ENCODE assay signal across 33 cellular contexts in the genomic region with DNA sequence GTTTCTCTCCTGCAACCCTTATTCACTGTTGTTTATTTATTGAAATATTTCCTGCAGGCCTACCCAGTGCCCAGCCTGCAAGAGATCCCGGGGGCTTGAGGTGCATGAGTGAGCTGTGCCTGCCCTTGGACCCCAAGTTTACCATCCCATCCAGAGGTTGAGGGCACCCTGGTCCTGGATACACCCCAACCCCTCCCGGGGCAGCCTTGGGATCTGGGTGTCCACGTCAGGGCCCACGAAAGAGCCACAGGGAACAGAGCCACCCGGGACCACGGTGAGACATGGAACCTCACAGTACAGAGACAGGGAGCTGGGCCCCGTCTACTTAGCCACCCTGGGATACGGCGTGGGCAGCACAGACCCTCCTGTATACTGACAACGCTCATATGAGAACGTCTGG.
"Had no signal": no experiment of that assay in that cellular context is flagged by ENCODE, and none has a peak within 500 bp of the region (broad histone marks: within the 10 kb centered on the region; RNA-seq: fewer than 3 reads in every experiment).

No MANE protein-coding gene starts in this region.

- H3K4me3 ChIP-seq: K562, Peyer's patch, SJCRH30, SK-N-MC had no signal

- DNase-seq: activated CD4-positive, alpha-beta memory T cell treated with anti-CD3 and anti-CD28 coated beads, Interleukin-2, amount 10 ng/mL, durations not matched to agents 7 days and 5 days; activated CD4-positive, alpha-beta T cell treated with anti-CD3 and anti-CD28 coated beads for 1 hour; activated CD4-positive, alpha-beta T cell treated with anti-CD3 and anti-CD28 coated beads for 48 hours; activated CD4-positive, CD25-positive, alpha-beta regulatory T cell; activated CD8-positive, alpha-beta memory T cell treated with anti-CD3 and anti-CD28 coated beads for 24 hours; activated CD8-positive, alpha-beta memory T cell treated with anti-CD3 and anti-CD28 coated beads, Interleukin-2, amount 10 ng/mL, durations not matched to agents 7 days and 5 days; activated CD8-positive, alpha-beta memory T cell treated with anti-CD3 and anti-CD28 coated beads, Interleukin-2, amount 50 U/mL, for 48 hours; activated effector memory CD4-positive, alpha-beta T cell treated with Interleukin-2 at 50 U/mL for 16 hours; activated naive CD4-positive, alpha-beta T cell treated with anti-CD3 and anti-CD28 coated beads, Interleukin-2, amount 10 ng/mL, durations not matched to agents 7 days and 5 days; activated naive CD8-positive, alpha-beta T cell treated with anti-CD3 and anti-CD28 coated beads, Interleukin-2, amount 50 U/mL, for 24 hours; activated T-cell treated with anti-CD3 and anti-CD28 coated beads, Interleukin-2, amount 50 U/mL, for 48 hours; anterior cingulate cortex; NCI-H1092 treated with DMSO at 0.1 percent for 48 hours; NCI-H1417; NCI-H146; NCI-H187; NCI-H2029 treated with DMSO at 0.1 percent for 48 hours; NCI-H2107; NCI-H2171; NCI-H510A; NCI-H526; NCI-H748 treated with DMSO at 0.1 percent for 48 hours; NK-92 treated with Interleukin-12 subunit alpha and Interleukin-12 subunit beta, amount 100 ng/mL, for 24 hours; PC-3; Peyer's patch; RPMI8226; SHP77; SJCRH30; T1000; WERI-Rb-1 had no signal

- FAIRE-seq: bronchial epithelial cell, K562 had no signal

- H3K4me1 ChIP-seq: Peyer's patch, SJCRH30 had no signal

- H3K27me3 ChIP-seq: Peyer's patch, SJCRH30 had no signal

- H3K27ac ChIP-seq: Peyer's patch, SJCRH30, SK-N-MC, WERI-Rb-1 had no signal

- H3K36me3 ChIP-seq: Peyer's patch, SJCRH30, WERI-Rb-1 had no signal

- ATAC-seq: activated CD8-positive, alpha-beta memory T cell treated with anti-CD3 and anti-CD28 coated beads, Interleukin-2, amount 10 ng/mL, durations not matched to agents 7 days and 5 days; activated naive CD8-positive, alpha-beta T cell treated with anti-CD3 and anti-CD28 coated beads, Interleukin-2, amount 50 U/mL, for 24 hours; K562; PC-3 had no signal

- H3K9me3 ChIP-seq: Peyer's patch, SJCRH30 had no signal
